In genomic region chr11:62621567-62622470, GRCh38 we compare ENCODE assay signal across 1 cellular context.
TF ChIP-seq lines count a peak whose summit lies in the region.

TSS of gene B3GAT3 (minus strand) at chr11:62621986. CDS start at chr11:62621947, 39 bp downstream.

TF ChIP-seq in HepG2, 621 proteins besides CTCF, POLR2A, EP300 and RAD21 (continued from another document and continues in another):
- TF ChIP-seq HNF1B (CRISPR knock-in tag; IDR thresholded peaks at IDR 0.05) (peak; percentile 90), PITX1 (CRISPR knock-in tag; IDR thresholded peaks at IDR 0.05) (peak; percentile 57), ZNF850 (CRISPR knock-in tag; conservative IDR thresholded peaks at IDR 0.05) (0 out of 2 replicates have a peak, but pooled peaks have one; percentile 18), ZNF225 (CRISPR knock-in tag; IDR thresholded peaks at IDR 0.05) (0 out of 2 replicates have a peak, but pooled peaks have one; percentile 23), ZNF709 (CRISPR knock-in tag; IDR thresholded peaks at IDR 0.05) (peak; percentile 63; the same call in 1 of the 2 replicates), RFXANK (CRISPR knock-in tag; IDR thresholded peaks at IDR 0.05) (peak; percentile 27; the same call in 1 of the 2 replicates), ZNF737 (CRISPR knock-in tag; IDR thresholded peaks at IDR 0.05; ENCODE audit: borderline replicate concordance) (no peak), HOXA5 (CRISPR knock-in tag; IDR thresholded peaks at IDR 0.05) (0 out of 2 replicates have a peak, but pooled peaks have one; percentile 15), POLR2G (IDR thresholded peaks at IDR 0.05; ENCODE audit: low read depth, low read length) (peak; percentile 88), MAX (IDR thresholded peaks at IDR 0.05) (peak; percentile 98), KDM3A (CRISPR knock-in tag; IDR thresholded peaks at IDR 0.05; ENCODE audit: low read depth) (peak; percentile 77; the same call in 1 of the 2 replicates), REPIN1 (CRISPR knock-in tag; IDR thresholded peaks at IDR 0.05; ENCODE audit: borderline replicate concordance, low read depth) (peak; percentile 98), NR2C2 (CRISPR knock-in tag; IDR thresholded peaks at IDR 0.05; ENCODE audit: borderline replicate concordance) (peak; percentile 56; the same call in 1 of the 2 replicates), PLSCR1 (CRISPR knock-in tag; IDR thresholded peaks at IDR 0.05; ENCODE audit: borderline replicate concordance) (no peak), ZNF747 (CRISPR knock-in tag; IDR thresholded peaks at IDR 0.05; ENCODE audit: borderline replicate concordance) (peak; percentile 87), ZNF446 (CRISPR knock-in tag; IDR thresholded peaks at IDR 0.05) (0 out of 2 replicates have a peak, but pooled peaks have one; percentile 22), ZFP41 (CRISPR knock-in tag; IDR thresholded peaks at IDR 0.05; ENCODE audit: borderline replicate concordance) (no peak; the same call in 1 of the 2 replicates), TBP (CRISPR knock-in tag; IDR thresholded peaks at IDR 0.05) (no peak), ZNF768 (CRISPR knock-in tag; IDR thresholded peaks at IDR 0.05) (no peak), REXO4 (CRISPR knock-in tag; IDR thresholded peaks at IDR 0.05; ENCODE audit: borderline replicate concordance) (no peak), HNRNPH1 (optimal IDR thresholded peaks at IDR 0.05; ENCODE audit: low read depth, low read length) (peak; percentile 46), FOXO1 (CRISPR knock-in tag; IDR thresholded peaks at IDR 0.05) (peak; percentile 58), ZNF124 (CRISPR knock-in tag; IDR thresholded peaks at IDR 0.05) (peak; percentile 70; the same call in 1 of the 2 replicates), TBL1XR1 (IDR thresholded peaks at IDR 0.05; ENCODE audit: borderline replicate concordance, low read length, partially characterized antibody) (no peak), HNF1A (IDR thresholded peaks at IDR 0.05; ENCODE audit: low read depth) (no peak), HNF1A (CRISPR knock-in tag; IDR thresholded peaks at IDR 0.05; ENCODE audit: borderline replicate concordance) (peak; percentile 82; the same call in 1 of the 2 replicates), GATA4 (IDR thresholded peaks at IDR 0.05; ENCODE audit: borderline replicate concordance, low read depth) (peak; percentile 59; the same call in 1 of the 2 replicates), ZNF777 (CRISPR knock-in tag; IDR thresholded peaks at IDR 0.05) (peak; percentile 44), ZNF282 (IDR thresholded peaks at IDR 0.05; ENCODE audit: partially characterized antibody) (no peak), ZNF382 (CRISPR knock-in tag; IDR thresholded peaks at IDR 0.05; ENCODE audit: borderline replicate concordance) (no peak), ZNF691 (CRISPR knock-in tag; IDR thresholded peaks at IDR 0.05; ENCODE audit: borderline replicate concordance, low read depth) (no peak), BRF2 (CRISPR knock-in tag; IDR thresholded peaks at IDR 0.05) (peak; percentile 93)
- TF ChIP-seq, protein P1, sequence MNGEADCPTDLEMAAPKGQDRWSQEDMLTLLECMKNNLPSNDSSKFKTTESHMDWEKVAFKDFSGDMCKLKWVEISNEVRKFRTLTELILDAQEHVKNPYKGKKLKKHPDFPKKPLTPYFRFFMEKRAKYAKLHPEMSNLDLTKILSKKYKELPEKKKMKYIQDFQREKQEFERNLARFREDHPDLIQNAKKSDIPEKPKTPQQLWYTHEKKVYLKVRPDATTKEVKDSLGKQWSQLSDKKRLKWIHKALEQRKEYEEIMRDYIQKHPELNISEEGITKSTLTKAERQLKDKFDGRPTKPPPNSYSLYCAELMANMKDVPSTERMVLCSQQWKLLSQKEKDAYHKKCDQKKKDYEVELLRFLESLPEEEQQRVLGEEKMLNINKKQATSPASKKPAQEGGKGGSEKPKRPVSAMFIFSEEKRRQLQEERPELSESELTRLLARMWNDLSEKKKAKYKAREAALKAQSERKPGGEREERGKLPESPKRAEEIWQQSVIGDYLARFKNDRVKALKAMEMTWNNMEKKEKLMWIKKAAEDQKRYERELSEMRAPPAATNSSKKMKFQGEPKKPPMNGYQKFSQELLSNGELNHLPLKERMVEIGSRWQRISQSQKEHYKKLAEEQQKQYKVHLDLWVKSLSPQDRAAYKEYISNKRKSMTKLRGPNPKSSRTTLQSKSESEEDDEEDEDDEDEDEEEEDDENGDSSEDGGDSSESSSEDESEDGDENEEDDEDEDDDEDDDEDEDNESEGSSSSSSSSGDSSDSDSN (CRISPR knock-in tag; IDR thresholded peaks at IDR 0.05): peak; percentile 83
- TF ChIP-seq, protein P2, sequence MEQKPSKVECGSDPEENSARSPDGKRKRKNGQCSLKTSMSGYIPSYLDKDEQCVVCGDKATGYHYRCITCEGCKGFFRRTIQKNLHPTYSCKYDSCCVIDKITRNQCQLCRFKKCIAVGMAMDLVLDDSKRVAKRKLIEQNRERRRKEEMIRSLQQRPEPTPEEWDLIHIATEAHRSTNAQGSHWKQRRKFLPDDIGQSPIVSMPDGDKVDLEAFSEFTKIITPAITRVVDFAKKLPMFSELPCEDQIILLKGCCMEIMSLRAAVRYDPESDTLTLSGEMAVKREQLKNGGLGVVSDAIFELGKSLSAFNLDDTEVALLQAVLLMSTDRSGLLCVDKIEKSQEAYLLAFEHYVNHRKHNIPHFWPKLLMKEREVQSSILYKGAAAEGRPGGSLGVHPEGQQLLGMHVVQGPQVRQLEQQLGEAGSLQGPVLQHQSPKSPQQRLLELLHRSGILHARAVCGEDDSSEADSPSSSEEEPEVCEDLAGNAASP (CRISPR knock-in tag; IDR thresholded peaks at IDR 0.05; ENCODE audit: borderline replicate concordance): peak; percentile 75
- TF ChIP-seq, protein P3, sequence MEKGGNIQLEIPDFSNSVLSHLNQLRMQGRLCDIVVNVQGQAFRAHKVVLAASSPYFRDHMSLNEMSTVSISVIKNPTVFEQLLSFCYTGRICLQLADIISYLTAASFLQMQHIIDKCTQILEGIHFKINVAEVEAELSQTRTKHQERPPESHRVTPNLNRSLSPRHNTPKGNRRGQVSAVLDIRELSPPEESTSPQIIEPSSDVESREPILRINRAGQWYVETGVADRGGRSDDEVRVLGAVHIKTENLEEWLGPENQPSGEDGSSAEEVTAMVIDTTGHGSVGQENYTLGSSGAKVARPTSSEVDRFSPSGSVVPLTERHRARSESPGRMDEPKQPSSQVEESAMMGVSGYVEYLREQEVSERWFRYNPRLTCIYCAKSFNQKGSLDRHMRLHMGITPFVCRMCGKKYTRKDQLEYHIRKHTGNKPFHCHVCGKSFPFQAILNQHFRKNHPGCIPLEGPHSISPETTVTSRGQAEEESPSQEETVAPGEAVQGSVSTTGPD (CRISPR knock-in tag; IDR thresholded peaks at IDR 0.05): no peak
- TF ChIP-seq, protein P4, sequence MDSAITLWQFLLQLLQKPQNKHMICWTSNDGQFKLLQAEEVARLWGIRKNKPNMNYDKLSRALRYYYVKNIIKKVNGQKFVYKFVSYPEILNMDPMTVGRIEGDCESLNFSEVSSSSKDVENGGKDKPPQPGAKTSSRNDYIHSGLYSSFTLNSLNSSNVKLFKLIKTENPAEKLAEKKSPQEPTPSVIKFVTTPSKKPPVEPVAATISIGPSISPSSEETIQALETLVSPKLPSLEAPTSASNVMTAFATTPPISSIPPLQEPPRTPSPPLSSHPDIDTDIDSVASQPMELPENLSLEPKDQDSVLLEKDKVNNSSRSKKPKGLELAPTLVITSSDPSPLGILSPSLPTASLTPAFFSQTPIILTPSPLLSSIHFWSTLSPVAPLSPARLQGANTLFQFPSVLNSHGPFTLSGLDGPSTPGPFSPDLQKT (CRISPR knock-in tag; IDR thresholded peaks at IDR 0.05; ENCODE audit: borderline replicate concordance): peak; percentile 44; the same call in 1 of the 2 replicates
- TF ChIP-seq, protein P5, sequence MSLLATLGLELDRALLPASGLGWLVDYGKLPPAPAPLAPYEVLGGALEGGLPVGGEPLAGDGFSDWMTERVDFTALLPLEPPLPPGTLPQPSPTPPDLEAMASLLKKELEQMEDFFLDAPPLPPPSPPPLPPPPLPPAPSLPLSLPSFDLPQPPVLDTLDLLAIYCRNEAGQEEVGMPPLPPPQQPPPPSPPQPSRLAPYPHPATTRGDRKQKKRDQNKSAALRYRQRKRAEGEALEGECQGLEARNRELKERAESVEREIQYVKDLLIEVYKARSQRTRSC (CRISPR knock-in tag; IDR thresholded peaks at IDR 0.05; ENCODE audit: low read depth): no peak
- TF ChIP-seq, protein P6, sequence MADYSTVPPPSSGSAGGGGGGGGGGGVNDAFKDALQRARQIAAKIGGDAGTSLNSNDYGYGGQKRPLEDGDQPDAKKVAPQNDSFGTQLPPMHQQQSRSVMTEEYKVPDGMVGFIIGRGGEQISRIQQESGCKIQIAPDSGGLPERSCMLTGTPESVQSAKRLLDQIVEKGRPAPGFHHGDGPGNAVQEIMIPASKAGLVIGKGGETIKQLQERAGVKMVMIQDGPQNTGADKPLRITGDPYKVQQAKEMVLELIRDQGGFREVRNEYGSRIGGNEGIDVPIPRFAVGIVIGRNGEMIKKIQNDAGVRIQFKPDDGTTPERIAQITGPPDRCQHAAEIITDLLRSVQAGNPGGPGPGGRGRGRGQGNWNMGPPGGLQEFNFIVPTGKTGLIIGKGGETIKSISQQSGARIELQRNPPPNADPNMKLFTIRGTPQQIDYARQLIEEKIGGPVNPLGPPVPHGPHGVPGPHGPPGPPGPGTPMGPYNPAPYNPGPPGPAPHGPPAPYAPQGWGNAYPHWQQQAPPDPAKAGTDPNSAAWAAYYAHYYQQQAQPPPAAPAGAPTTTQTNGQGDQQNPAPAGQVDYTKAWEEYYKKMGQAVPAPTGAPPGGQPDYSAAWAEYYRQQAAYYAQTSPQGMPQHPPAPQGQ (CRISPR knock-in tag; IDR thresholded peaks at IDR 0.05; ENCODE audit: borderline replicate concordance): 0 out of 2 replicates have a peak, but pooled peaks have one; percentile 67
